ENCODE assay signal across 27 cellular contexts in genomic region chr6:11534561-11534960, GRCh38.
"Had no signal": no experiment of that assay in that cellular context is flagged by ENCODE, and none has a peak within 500 bp of the region (broad histone marks: within the 10 kb centered on the region; RNA-seq: fewer than 3 reads in every experiment).

No MANE protein-coding gene starts in this region.

- H3K4me1 ChIP-seq: SJCRH30 had no signal

- H3K27ac ChIP-seq: ascending aorta, cardiac muscle cell, SJCRH30, SK-N-MC had no signal

- H3K27me3 ChIP-seq: ascending aorta had no signal

- H3K4me3 Mint-ChIP-seq: activated CD4-positive, alpha-beta T cell treated with anti-CD3 and anti-CD28 coated beads, Interleukin-2, amount 10 ng/mL, durations not matched to agents 24 days and 14 days; activated CD8-positive, alpha-beta T cell treated with anti-CD3 and anti-CD28 coated beads for 36 hours; activated naive CD4-positive, alpha-beta T cell treated with anti-CD3 and anti-CD28 coated beads, Interleukin-2, amount 50 U/mL, for 24 hours; activated naive CD8-positive, alpha-beta T cell treated with anti-CD3 and anti-CD28 coated beads, Interleukin-2, amount 10 ng/mL, durations not matched to agents 7 days and 5 days; activated T-cell treated with anti-CD3 and anti-CD28 coated beads, Interleukin-2, amount 50 U/mL, for 24 hours had no signal

- H3K9me3 ChIP-seq: ascending aorta, MG63, SJCRH30 had no signal

- H3K36me3 Mint-ChIP-seq: activated naive CD4-positive, alpha-beta T cell treated with anti-CD3 and anti-CD28 coated beads, Interleukin-2, amount 50 U/mL, for 24 hours; activated naive CD8-positive, alpha-beta T cell treated with anti-CD3 and anti-CD28 coated beads, Interleukin-2, amount 10 ng/mL, durations not matched to agents 7 days and 5 days had no signal

- H3K27ac Mint-ChIP-seq: activated CD4-positive, alpha-beta T cell treated with anti-CD3 and anti-CD28 coated beads, Interleukin-2, amount 10 ng/mL, durations not matched to agents 24 days and 14 days; activated CD8-positive, alpha-beta T cell treated with anti-CD3 and anti-CD28 coated beads for 36 hours; activated naive CD4-positive, alpha-beta T cell treated with anti-CD3 and anti-CD28 coated beads, Interleukin-2, amount 50 U/mL, for 24 hours; activated naive CD8-positive, alpha-beta T cell treated with anti-CD3 and anti-CD28 coated beads, Interleukin-2, amount 10 ng/mL, durations not matched to agents 7 days and 5 days; activated T-cell treated with anti-CD3 and anti-CD28 coated beads, Interleukin-2, amount 50 U/mL, for 24 hours; activated T-helper 2 cell treated with anti-CD3 and anti-CD28 coated beads, Interferon-gamma antibody, Interleukin-2, Interleukin-4, amounts not matched to agents 10 μg/mL and 5 μg/mL and 100 μg/mL, durations not matched to agents 14 hours and 24 hours and 36 hours had no signal

- ATAC-seq: activated CD8-positive, alpha-beta T cell treated with anti-CD3 and anti-CD28 coated beads for 36 hours; Panc1 had no signal

- DNase-seq: activated CD4-positive, alpha-beta T cell treated with anti-CD3 and anti-CD28 coated beads, Interleukin-2, amount 10 ng/mL, durations not matched to agents 24 days and 14 days; activated CD4-positive, alpha-beta T cell treated with anti-CD3 and anti-CD28 coated beads, Interleukin-2, amount 50 U/mL, for 4 hours; activated CD8-positive, alpha-beta T cell treated with anti-CD3 and anti-CD28 coated beads for 36 hours; activated gamma-delta T cell; activated naive CD4-positive, alpha-beta T cell treated with Interleukin-2 at 50 U/mL for 16 hours; activated naive CD8-positive, alpha-beta T cell treated with anti-CD3 and anti-CD28 coated beads, Interleukin-2, amount 10 ng/mL, durations not matched to agents 7 days and 5 days; activated T-cell treated with anti-CD3 and anti-CD28 coated beads, Interleukin-2, amount 50 U/mL, for 24 hours; amygdala; Kasumi-1; MG63; NCI-H1048; NCI-H1105 treated with DMSO at 0.1 percent for 48 hours; NCI-H1436; NCI-H1694; NCI-H1930; NCI-H2081 treated with DMSO at 0.1 percent for 48 hours; NCI-H345; NCI-H524 treated with DMSO at 0.1 percent for 48 hours; SHP77; SJCRH30; T1000 had no signal

- H3K9me3 Mint-ChIP-seq: activated CD4-positive, alpha-beta T cell treated with anti-CD3 and anti-CD28 coated beads, Interleukin-2, amount 10 ng/mL, durations not matched to agents 24 days and 14 days; activated CD8-positive, alpha-beta T cell treated with anti-CD3 and anti-CD28 coated beads for 36 hours; activated naive CD4-positive, alpha-beta T cell treated with anti-CD3 and anti-CD28 coated beads, Interleukin-2, amount 50 U/mL, for 24 hours; activated naive CD8-positive, alpha-beta T cell treated with anti-CD3 and anti-CD28 coated beads, Interleukin-2, amount 10 ng/mL, durations not matched to agents 7 days and 5 days; activated T-cell treated with anti-CD3 and anti-CD28 coated beads, Interleukin-2, amount 50 U/mL, for 24 hours; activated T-helper 2 cell treated with anti-CD3 and anti-CD28 coated beads, Interferon-gamma antibody, Interleukin-2, Interleukin-4, amounts not matched to agents 10 μg/mL and 5 μg/mL and 100 μg/mL, durations not matched to agents 14 hours and 24 hours and 36 hours had no signal

- H3K4me3 ChIP-seq: ascending aorta, cardiac muscle cell, MG63, SJCRH30, SK-N-MC had no signal

- H3K36me3 ChIP-seq: ascending aorta, cardiac muscle cell, MG63, SJCRH30 had no signal
